ENCODE assay signal across 1 cellular context in the genomic region with DNA sequence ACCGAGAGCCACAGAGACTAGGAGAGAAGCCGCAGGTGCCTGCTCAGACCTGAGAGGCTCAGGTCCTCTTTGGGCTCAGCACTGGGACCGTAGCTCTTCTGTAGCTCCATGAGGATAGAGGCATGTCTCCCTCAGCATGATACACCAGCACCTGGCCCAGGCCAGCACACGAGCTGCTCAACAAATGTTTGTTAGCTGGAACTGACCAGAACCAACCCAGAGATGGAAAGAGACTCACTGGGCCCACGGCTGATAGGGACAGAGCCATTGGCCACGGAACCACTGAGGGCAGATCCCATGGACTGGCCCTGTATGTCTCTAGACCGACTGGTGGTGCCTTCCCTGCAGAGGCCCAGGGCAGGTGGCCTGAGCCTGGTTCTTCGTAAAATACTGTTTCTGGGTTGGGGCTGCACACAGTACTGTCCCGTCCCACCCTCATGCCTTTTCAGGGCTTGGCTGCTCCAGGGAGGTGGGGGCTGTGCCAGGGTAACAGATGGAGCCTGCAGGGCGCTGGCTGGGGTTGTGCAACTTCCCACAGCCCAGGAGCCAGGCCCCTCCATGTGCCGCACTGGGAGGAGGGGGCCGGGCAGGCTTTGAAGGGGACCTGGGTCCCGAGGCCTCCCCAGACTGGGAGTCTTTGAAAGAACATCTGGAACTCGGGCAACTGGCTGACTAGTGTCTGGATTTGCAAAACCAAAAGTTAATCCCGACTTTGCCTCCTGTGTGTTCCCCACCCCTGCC.
TF ChIP-seq lines count a peak whose summit lies in the region.

No MANE protein-coding gene starts in this region.

TF ChIP-seq in endothelial cell of umbilical vein, 7 proteins besides CTCF, POLR2A, EP300 and RAD21:
- TF ChIP-seq JUN (IDR thresholded peaks at IDR 0.05; ENCODE audit: borderline replicate concordance, insufficient read depth, insufficient read length, low read depth): no peak
- no peak for TF ChIP-seq POLR2AphosphoS5 (IDR thresholded peaks at IDR 0.05; ENCODE audit: insufficient read depth, low read depth, low read length)
- TF ChIP-seq FOS (IDR thresholded peaks at IDR 0.05; ENCODE audit: borderline replicate concordance, insufficient read depth, low read length): no peak
- no peak for TF ChIP-seq EZH2 (IDR thresholded peaks at IDR 0.05; ENCODE audit: borderline replicate concordance, low read depth, low read length, severe bottlenecking)
- no peak for TF ChIP-seq GATA2 (IDR thresholded peaks at IDR 0.05; ENCODE audit: insufficient read depth, insufficient read length, low read depth, low read length)
- TF ChIP-seq, protein P1, sequence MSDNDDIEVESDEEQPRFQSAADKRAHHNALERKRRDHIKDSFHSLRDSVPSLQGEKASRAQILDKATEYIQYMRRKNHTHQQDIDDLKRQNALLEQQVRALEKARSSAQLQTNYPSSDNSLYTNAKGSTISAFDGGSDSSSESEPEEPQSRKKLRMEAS (IDR thresholded peaks at IDR 0.05; ENCODE audit: insufficient read depth, insufficient read length): no peak
- no peak for TF ChIP-seq MYC (IDR thresholded peaks at IDR 0.05; ENCODE audit: low read depth, low read length)
